ENCODE assay signal across 8 cellular contexts in genomic region chr1:150259217-150259616, GRCh38. TPM values are rescaled to one million over a fixed set of nuclear protein-coding genes. Genes with fewer than 3 reads are reported as not detected.
DNase-seq lines count a peak whose midpoint lies in the region; ATAC-seq, FAIRE-seq and TF ChIP-seq lines count a peak whose summit lies in the region.
"Had no signal": no experiment of that assay in that cellular context is flagged by ENCODE, and none has a peak within 500 bp of the region (broad histone marks: within the 10 kb centered on the region; RNA-seq: fewer than 3 reads in every experiment).

No MANE protein-coding gene starts in this region.

- TF ChIP-seq POLR2A in GM12892 (IDR thresholded peaks at IDR 0.05; ENCODE audit: low read depth, low read length): no peak

- FAIRE-seq in GM12892 (lab: Jason Lieb, UNC): no peak

- no peak for ATAC-seq in HG02759 (IDR thresholded peaks at IDR 0.05; ENCODE audit: unreplicated experiment)
- ATAC-seq: activated T-cell treated with anti-CD3 and anti-CD28 coated beads, Interleukin-2, amount 50 U/mL, for 72 hours had no signal

- DNase-seq in DMS79 treated with DMSO at 0.1 percent for 48 hours (lab: John Stamatoyannopoulos, UW) (peak; percentile 21), DMS79 (lab: John Stamatoyannopoulos, UW) (no peak), left kidney (ENCODE audit: low read depth, low spot score) (peak; percentile 27), superior temporal gyrus (ENCODE audit: extremely low spot score) (peak; percentile 59), GM12892 (ENCODE audit: insufficient read length) (no peak)
- DNase-seq: activated T-cell treated with anti-CD3 and anti-CD28 coated beads, Interleukin-2, amount 50 U/mL, for 72 hours; NCI-H1048 had no signal

RNA-seq across cellular contexts. Expression of gene CA14, which starts 1.6 kb away (rescaled TPM):
- polyA plus RNA-seq in GM12892 (2012; ENCODE audit: missing spikeins): 0.51 TPM

RNA-seq across cellular contexts. Expression of gene APH1A, which starts 9.6 kb away (rescaled TPM):
- polyA plus RNA-seq in GM12892 (2012; ENCODE audit: missing spikeins): 76.6 TPM

RNA-seq across cellular contexts. Expression of gene C1orf54, which starts 13.4 kb away (rescaled TPM):
- 14.6 TPM for polyA plus RNA-seq in GM12892 (2012; ENCODE audit: missing spikeins)

RNA-seq across cellular contexts. Expression of gene CIART, which starts 23.1 kb away (rescaled TPM):
- polyA plus RNA-seq in GM12892 (2012; ENCODE audit: missing spikeins): 2.5 TPM

RNA-seq across cellular contexts. Expression of gene ANP32E, which starts 23.3 kb away (rescaled TPM):
- polyA plus RNA-seq in GM12892 (2012; ENCODE audit: missing spikeins): 95.8 TPM

Comparison
In these comparisons a context has a peak if more than half of its experiments do, and no peak if none do; other contexts are left out.
1. DNase-seq: peak in DMS79 treated with DMSO at 0.1 percent for 48 hours (single experiment), left kidney (single experiment) and superior temporal gyrus (single experiment); none in DMS79 (single experiment) and GM12892 (single experiment).